ENCODE assay signal across 11 cellular contexts in the genomic region with DNA sequence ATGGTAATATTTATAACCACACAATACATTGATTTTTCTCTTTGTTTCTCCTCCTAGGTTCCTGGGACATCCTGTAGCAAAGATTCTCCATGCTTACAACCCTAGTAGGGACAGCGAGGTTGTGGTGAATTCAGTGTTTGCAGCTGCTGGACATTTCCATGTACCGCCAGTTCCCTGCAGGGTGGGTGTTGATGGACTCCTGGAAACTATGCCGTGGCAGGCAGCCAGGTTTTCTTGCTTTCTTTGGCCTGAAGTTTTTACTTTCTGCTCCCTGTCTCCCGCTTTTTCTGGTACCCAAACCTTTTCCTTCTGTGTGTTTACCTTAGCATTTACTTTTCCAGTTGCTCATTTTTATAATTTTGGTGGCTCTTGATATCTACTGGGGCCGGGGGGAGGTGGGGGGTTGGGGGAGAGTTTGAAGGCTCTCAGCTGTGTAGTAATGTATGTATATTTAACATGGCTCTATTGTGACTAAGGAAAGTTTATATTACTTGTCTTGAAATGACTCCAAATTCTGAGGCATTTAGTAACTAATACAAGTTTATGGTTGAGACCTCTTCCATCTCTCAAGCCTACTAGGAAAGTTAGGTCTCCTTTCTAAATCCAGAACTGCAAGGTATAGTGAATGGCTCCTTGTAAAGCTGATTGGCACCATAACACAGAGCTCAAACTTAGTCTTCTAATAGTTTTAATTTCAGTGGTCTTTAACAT.
A peak's percentile ranks its signal among the peaks of the same experiment; 100 is the strongest.
DNase-seq lines count a peak whose midpoint lies in the region; ATAC-seq, FAIRE-seq and TF ChIP-seq lines count a peak whose summit lies in the region.
"Had no signal": no experiment of that assay in that cellular context is flagged by ENCODE, and none has a peak within 500 bp of the region (broad histone marks: within the 10 kb centered on the region; RNA-seq: fewer than 3 reads in every experiment).

No MANE protein-coding gene starts in this region.

- H3K9me3 ChIP-seq in A549 (no peaks in the 10 kb centered on the region), MG63 (no peaks in the 10 kb centered on the region), fibroblast of lung (ENCODE audit: control insufficient read depth, insufficient read depth, low read depth, low read length) (no peaks in the 10 kb centered on the region)

- no peak overlapping the region for H2AFZ ChIP-seq in fibroblast of lung (ENCODE audit: low read length)

- H3K18ac ChIP-seq in mesendoderm (ENCODE audit: low read length): no peak overlapping the region

- no peak for TF ChIP-seq RAD21 in A549 (conservative IDR thresholded peaks at IDR 0.05 in 1 of 2, IDR thresholded peaks at IDR 0.05 in 1 of 2)

- no peak for FAIRE-seq in A549 (lab: Jason Lieb, UNC)

- no peaks in the 10 kb centered on the region for H3K79me2 ChIP-seq in fibroblast of lung (ENCODE audit: control insufficient read depth, insufficient read depth, low read length)
- H3K79me2 ChIP-seq in mesendoderm (ENCODE audit: control insufficient read depth, insufficient read depth, low read length): no peaks in the 10 kb centered on the region

- TF ChIP-seq POLR2A in A549 (IDR thresholded peaks at IDR 0.05; ENCODE audit: low read length): no peak

- CTCF ChIA-PET in A549 (lab: Yijun Ruan, JAX): no interaction called here
- CTCF ChIA-PET in GM10248 (lab: Yijun Ruan, JAX): no interaction called here

- TF ChIP-seq CTCF in A549 (IDR thresholded peaks at IDR 0.05) (no peak), fibroblast of lung (conservative IDR thresholded peaks at IDR 0.05 in 1 of 2, IDR thresholded peaks at IDR 0.05 in 1 of 2; ENCODE audit: low read depth in 1 of 2, low read length in 2 of 2) (no peak), GM10248 (IDR thresholded peaks at IDR 0.05; ENCODE audit: control extremely low read depth, extremely low read depth, low read depth, missing control alignments) (no peak)

- no peak overlapping the region for H3K4ac ChIP-seq in mesendoderm (ENCODE audit: low read depth, low read length)

- H2BK120ac ChIP-seq in mesendoderm (ENCODE audit: low read depth, low read length): no peak overlapping the region

- no peak overlapping the region for H2AK5ac ChIP-seq in mesendoderm (ENCODE audit: low read length)

- H4K20me1 ChIP-seq in fibroblast of lung (ENCODE audit: control insufficient read depth, extremely low read depth, insufficient read depth, low read length): no peaks in the 10 kb centered on the region

- H3K79me1 ChIP-seq in mesendoderm (ENCODE audit: low read length): no peaks in the 10 kb centered on the region

- H3K36me3 ChIP-seq in MG63 (no peaks in the 10 kb centered on the region; the same call in none of the 2 replicates), fibroblast of lung (ENCODE audit: control insufficient read depth, insufficient read depth, low read length) (no peaks in the 10 kb centered on the region), mesendoderm (ENCODE audit: control insufficient read depth, insufficient read depth, low read length) (no peaks in the 10 kb centered on the region)

- no peak overlapping the region for H2BK5ac ChIP-seq in mesendoderm (ENCODE audit: low read length)

- no peak overlapping the region for H3K4me3 ChIP-seq in A549
- H3K4me3 ChIP-seq in MG63: no peak overlapping the region
- H3K4me3 ChIP-seq in fibroblast of lung (replicated peaks in 1 of 4; ENCODE audit: control extremely low read depth in 1 of 4, insufficient read depth in 1 of 4, low read depth in 3 of 4, low read length in 4 of 4): peak overlapping the region in 1 of 4 experiments; percentile 30
- no peak overlapping the region for H3K4me3 ChIP-seq in mesendoderm (ENCODE audit: low read length)

- H4K5ac ChIP-seq in mesendoderm (ENCODE audit: low read length): no peak overlapping the region

- no peak for TF ChIP-seq EP300 in A549 (IDR thresholded peaks at IDR 0.05)

- POLR2A ChIA-PET in A549 (lab: Yijun Ruan, JAX) (no interaction called here), GM10248 (lab: Yijun Ruan, JAX) (no interaction called here)

- H3K27me3 ChIP-seq in MG63 (no peaks in the 10 kb centered on the region), fibroblast of lung (ENCODE audit: control insufficient read depth, insufficient read depth, low read length) (no peaks in the 10 kb centered on the region), mesendoderm (ENCODE audit: insufficient read depth, low read length, poor library complexity) (no peaks in the 10 kb centered on the region)

- no peak overlapping the region for H3K23ac ChIP-seq in mesendoderm (ENCODE audit: low read length)

- DNase-seq in A549 (ENCODE audit: low read depth in 1 of 2, low spot score in 1 of 2) (no peak), MG63 (peak; percentile 70), fibroblast of lung (ENCODE audit: low read depth in 2 of 2) (peak; percentile 87 to 91), myocyte (ENCODE audit: low read depth) (peak; percentile 93), NCI-H2171 treated with DMSO at 0.1 percent for 48 hours (lab: John Stamatoyannopoulos, UW) (no peak), GM10248 (ENCODE audit: extremely low spot score) (no peak), mesendoderm (no peak)
- DNase-seq: activated CD4-positive, CD25-positive, alpha-beta regulatory T cell treated with anti-CD3 and anti-CD28 coated beads, Interleukin-2, amount 50 U/mL, for 72 hours; Karpas-422 had no signal

- H3K9ac ChIP-seq in fibroblast of lung (ENCODE audit: insufficient read depth, low read length) (no peak overlapping the region), mesendoderm (ENCODE audit: low read length) (no peak overlapping the region)

- H3K4me2 ChIP-seq in A549: 0 out of 3 replicates have a peak overlapping the region, but pooled peaks have one; percentile 7
- peak overlapping the region; percentile 21 for H3K4me2 ChIP-seq in fibroblast of lung (ENCODE audit: extremely low read depth, insufficient read depth, low read length)
- H3K4me2 ChIP-seq in mesendoderm (ENCODE audit: low read length): no peak overlapping the region

- H3K27ac ChIP-seq in A549: no peak overlapping the region
- H3K27ac ChIP-seq in fibroblast of lung (ENCODE audit: insufficient read depth, low read length): no peak overlapping the region
- H3K27ac ChIP-seq in mesendoderm (ENCODE audit: low read depth, low read length): no peak overlapping the region
- H3K27ac ChIP-seq: C4-2B had no signal

- no peak overlapping the region for H4K8ac ChIP-seq in mesendoderm (ENCODE audit: low read depth, low read length)

- ATAC-seq in A549 (no peak), GM21528 (IDR thresholded peaks at IDR 0.05; ENCODE audit: low FRiP score, unreplicated experiment) (no peak)

- H3K4me1 ChIP-seq in A549 (peaks cover 8% of the 10 kb centered on the region; the same call in 2 of the 3 replicates), fibroblast of lung (ENCODE audit: control insufficient read depth, extremely low read depth, insufficient read depth, low read length) (peaks cover 2% of the 10 kb centered on the region), mesendoderm (ENCODE audit: control insufficient read depth, low read depth, low read length) (no peaks in the 10 kb centered on the region)

- no peak overlapping the region for H3K56ac ChIP-seq in mesendoderm (ENCODE audit: low read length)

- H2BK15ac ChIP-seq in mesendoderm (replicated peaks; ENCODE audit: low read depth): no peak overlapping the region

- 69% methylated on average over 5 of the region's 5 CpGs for WGBS in A549 (ENCODE audit: missing lambda C conversion rate)
- WGBS in mesendoderm (ENCODE audit: extremely low coverage, insufficient coverage, low lambda C conversion rate): no CpG with 5 or more reads among the region's 5 CpGs

TF ChIP-seq in A549, 52 proteins besides CTCF, POLR2A, EP300 and RAD21 (continues in another document):
- TF ChIP-seq EHMT2 (IDR thresholded peaks at IDR 0.05; ENCODE audit: low read depth) (no peak), RFX5 (IDR thresholded peaks at IDR 0.05) (no peak), MYC (IDR thresholded peaks at IDR 0.05; ENCODE audit: borderline replicate concordance, low read length) (no peak), BHLHE40 (IDR thresholded peaks at IDR 0.05; ENCODE audit: low read depth, low read length) (no peak), NPAS2 (CRISPR knock-in tag; IDR thresholded peaks at IDR 0.05; ENCODE audit: borderline replicate concordance) (no peak), KDM1A (IDR thresholded peaks at IDR 0.05; ENCODE audit: low read depth) (no peak), HOXB5 (CRISPR knock-in tag; IDR thresholded peaks at IDR 0.05) (no peak), ZNF302 (CRISPR knock-in tag; IDR thresholded peaks at IDR 0.05) (no peak), MAFK (IDR thresholded peaks at IDR 0.05; ENCODE audit: partially characterized antibody) (no peak), ZFP36 (IDR thresholded peaks at IDR 0.05; ENCODE audit: borderline replicate concordance, partially characterized antibody) (no peak), FOSB (CRISPR knock-in tag; IDR thresholded peaks at IDR 0.05) (no peak), NFE2L2 (conservative IDR thresholded peaks at IDR 0.05; ENCODE audit: low read length) (no peak)
- TF ChIP-seq, protein P1, sequence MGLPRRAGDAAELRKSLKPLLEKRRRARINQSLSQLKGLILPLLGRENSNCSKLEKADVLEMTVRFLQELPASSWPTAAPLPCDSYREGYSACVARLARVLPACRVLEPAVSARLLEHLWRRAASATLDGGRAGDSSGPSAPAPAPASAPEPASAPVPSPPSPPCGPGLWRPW (IDR thresholded peaks at IDR 0.05): no peak
- TF ChIP-seq, protein P2, sequence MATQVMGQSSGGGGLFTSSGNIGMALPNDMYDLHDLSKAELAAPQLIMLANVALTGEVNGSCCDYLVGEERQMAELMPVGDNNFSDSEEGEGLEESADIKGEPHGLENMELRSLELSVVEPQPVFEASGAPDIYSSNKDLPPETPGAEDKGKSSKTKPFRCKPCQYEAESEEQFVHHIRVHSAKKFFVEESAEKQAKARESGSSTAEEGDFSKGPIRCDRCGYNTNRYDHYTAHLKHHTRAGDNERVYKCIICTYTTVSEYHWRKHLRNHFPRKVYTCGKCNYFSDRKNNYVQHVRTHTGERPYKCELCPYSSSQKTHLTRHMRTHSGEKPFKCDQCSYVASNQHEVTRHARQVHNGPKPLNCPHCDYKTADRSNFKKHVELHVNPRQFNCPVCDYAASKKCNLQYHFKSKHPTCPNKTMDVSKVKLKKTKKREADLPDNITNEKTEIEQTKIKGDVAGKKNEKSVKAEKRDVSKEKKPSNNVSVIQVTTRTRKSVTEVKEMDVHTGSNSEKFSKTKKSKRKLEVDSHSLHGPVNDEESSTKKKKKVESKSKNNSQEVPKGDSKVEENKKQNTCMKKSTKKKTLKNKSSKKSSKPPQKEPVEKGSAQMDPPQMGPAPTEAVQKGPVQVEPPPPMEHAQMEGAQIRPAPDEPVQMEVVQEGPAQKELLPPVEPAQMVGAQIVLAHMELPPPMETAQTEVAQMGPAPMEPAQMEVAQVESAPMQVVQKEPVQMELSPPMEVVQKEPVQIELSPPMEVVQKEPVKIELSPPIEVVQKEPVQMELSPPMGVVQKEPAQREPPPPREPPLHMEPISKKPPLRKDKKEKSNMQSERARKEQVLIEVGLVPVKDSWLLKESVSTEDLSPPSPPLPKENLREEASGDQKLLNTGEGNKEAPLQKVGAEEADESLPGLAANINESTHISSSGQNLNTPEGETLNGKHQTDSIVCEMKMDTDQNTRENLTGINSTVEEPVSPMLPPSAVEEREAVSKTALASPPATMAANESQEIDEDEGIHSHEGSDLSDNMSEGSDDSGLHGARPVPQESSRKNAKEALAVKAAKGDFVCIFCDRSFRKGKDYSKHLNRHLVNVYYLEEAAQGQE (IDR thresholded peaks at IDR 0.05): no peak

Comparison
In these comparisons a context has a peak if more than half of its experiments do, and no peak if none do; other contexts are left out.
1. DNase-seq: peak in MG63 (single experiment), fibroblast of lung (2 of 2) and myocyte (single experiment); none in A549 (0 of 2), NCI-H2171 treated with DMSO at 0.1 percent for 48 hours (single experiment), GM10248 (single experiment) and mesendoderm (single experiment).